30 cellular contexts compared by ENCODE assay signal in genomic region chr1:4622821-4623220, GRCh38. TPM values are rescaled to one million over a fixed set of nuclear protein-coding genes. Genes with fewer than 3 reads are reported as not detected.
"Had no signal": no experiment of that assay in that cellular context is flagged by ENCODE, and none has a peak within 500 bp of the region (broad histone marks: within the 10 kb centered on the region; RNA-seq: fewer than 3 reads in every experiment).

No MANE protein-coding gene starts in this region.

- H3K4me3 ChIP-seq: coronary artery, dorsolateral prefrontal cortex had no signal

- H3K27me3 ChIP-seq: brain microvascular endothelial cell, dorsolateral prefrontal cortex had no signal

- H3K27ac ChIP-seq: brain microvascular endothelial cell, coronary artery, dorsolateral prefrontal cortex, WERI-Rb-1 had no signal

- H3K9me3 Mint-ChIP-seq: activated B cell treated with CpG ODN at 0.5 μM for 24 hours; activated CD8-positive, alpha-beta T cell treated with anti-CD3 and anti-CD28 coated beads for 36 hours; activated T-cell treated with anti-CD3 and anti-CD28 coated beads, Interleukin-2, amount 50 U/mL, for 4 hours; activated T-helper 17 cell treated with anti-CD3 and anti-CD28 coated beads, Interleukin-2, amount 50 U/mL, for 72 hours; central memory CD8-positive, alpha-beta T cell; dendritic cell treated with granulocyte-macrophage colony-stimulating factor and Interleukin-4, amounts not matched to agents 40 ng/mL and 50 ng/mL, for 4 days; endodermal cell; T-helper 2 cell treated with Interferon-gamma antibody and Interleukin-4, amounts not matched to agents 5 μg/mL and 100 μg/mL, for 36 hours had no signal

- H3K36me3 Mint-ChIP-seq: activated naive CD8-positive, alpha-beta T cell had no signal

- DNase-seq: activated B cell treated with CpG ODN at 0.5 μM for 24 hours; activated CD4-positive, alpha-beta T cell treated with anti-CD3 and anti-CD28 coated beads for 48 hours; activated CD4-positive, alpha-beta T cell treated with anti-CD3 and anti-CD28 coated beads, Interleukin-2, amount 50 U/mL, for 1 hour; activated CD4-positive, alpha-beta T cell treated with anti-CD3 and anti-CD28 coated beads, Interleukin-2, amount 50 U/mL, for 48 hours; activated CD8-positive, alpha-beta memory T cell treated with anti-CD3 and anti-CD28 coated beads for 24 hours; activated CD8-positive, alpha-beta T cell treated with anti-CD3 and anti-CD28 coated beads for 36 hours; activated effector memory CD4-positive, alpha-beta T cell treated with Interleukin-2 at 50 U/mL for 16 hours; activated gamma-delta T cell treated with Interleukin-2 at 50 U/mL for 16 hours; activated naive CD4-positive, alpha-beta T cell treated with anti-CD3 and anti-CD28 coated beads, Interleukin-2, amount 50 U/mL, for 16 hours; activated naive CD4-positive, alpha-beta T cell treated with Interleukin-2 at 50 U/mL for 16 hours; activated T-cell treated with anti-CD3 and anti-CD28 coated beads, Interleukin-2, amount 50 U/mL, for 4 hours; amniotic stem cell; anterior cingulate cortex; brain microvascular endothelial cell; dorsolateral prefrontal cortex; effector memory CD4-positive, alpha-beta T cell; endodermal cell; foreskin fibroblast; T-helper 1 cell; T-helper 17 cell; T1000; WERI-Rb-1 had no signal

- H3K27me3 Mint-ChIP-seq: activated B cell treated with CpG ODN at 0.5 μM for 24 hours; activated CD8-positive, alpha-beta T cell treated with anti-CD3 and anti-CD28 coated beads for 36 hours; activated naive CD8-positive, alpha-beta T cell; activated T-helper 17 cell treated with anti-CD3 and anti-CD28 coated beads, Interleukin-2, amount 50 U/mL, for 72 hours; dendritic cell treated with granulocyte-macrophage colony-stimulating factor and Interleukin-4, amounts not matched to agents 40 ng/mL and 50 ng/mL, for 4 days had no signal

- H3K27ac Mint-ChIP-seq: activated B cell treated with CpG ODN at 0.5 μM for 24 hours; activated CD8-positive, alpha-beta T cell treated with anti-CD3 and anti-CD28 coated beads for 36 hours; activated naive CD8-positive, alpha-beta T cell; activated T-helper 17 cell treated with anti-CD3 and anti-CD28 coated beads, Interleukin-2, amount 50 U/mL, for 72 hours; dendritic cell treated with granulocyte-macrophage colony-stimulating factor and Interleukin-4, amounts not matched to agents 40 ng/mL and 50 ng/mL, for 4 days; endodermal cell; T-helper 17 cell; T-helper 2 cell treated with Interferon-gamma antibody and Interleukin-4, amounts not matched to agents 5 μg/mL and 100 μg/mL, for 36 hours had no signal

- H3K36me3 ChIP-seq: brain microvascular endothelial cell, WERI-Rb-1 had no signal

- H3K4me3 Mint-ChIP-seq: activated B cell treated with CpG ODN at 0.5 μM for 24 hours; activated CD8-positive, alpha-beta T cell treated with anti-CD3 and anti-CD28 coated beads for 36 hours; activated naive CD8-positive, alpha-beta T cell; activated T-cell treated with anti-CD3 and anti-CD28 coated beads, Interleukin-2, amount 50 U/mL, for 4 hours; activated T-helper 17 cell treated with anti-CD3 and anti-CD28 coated beads, Interleukin-2, amount 50 U/mL, for 72 hours; central memory CD8-positive, alpha-beta T cell; dendritic cell treated with granulocyte-macrophage colony-stimulating factor and Interleukin-4, amounts not matched to agents 40 ng/mL and 50 ng/mL, for 4 days; endodermal cell; T-helper 2 cell treated with Interferon-gamma antibody and Interleukin-4, amounts not matched to agents 5 μg/mL and 100 μg/mL, for 36 hours had no signal

- H3K4me1 Mint-ChIP-seq: activated B cell treated with CpG ODN at 0.5 μM for 24 hours; activated T-helper 17 cell treated with anti-CD3 and anti-CD28 coated beads, Interleukin-2, amount 50 U/mL, for 72 hours; central memory CD8-positive, alpha-beta T cell; endodermal cell; T-helper 17 cell had no signal

- ATAC-seq: activated CD4-positive, CD25-positive, alpha-beta regulatory T cell treated with anti-CD3 and anti-CD28 coated beads, Interleukin-2, amount 50 U/mL, for 24 hours; activated CD8-positive, alpha-beta T cell treated with anti-CD3 and anti-CD28 coated beads for 36 hours; activated T-cell treated with anti-CD3 and anti-CD28 coated beads, Interleukin-2, amount 50 U/mL, for 4 hours; activated T-helper 17 cell treated with anti-CD3 and anti-CD28 coated beads, Interleukin-2, amount 50 U/mL, for 72 hours; esophagus mucosa; T-helper 17 cell had no signal

RNA-seq across cellular contexts. Expression of gene AJAP1, which starts 31.6 kb away (rescaled TPM):
- total RNA-seq: activated B cell treated with CpG ODN at 0.5 μM for 24 hours; activated T-helper 17 cell treated with anti-CD3 and anti-CD28 coated beads, Interleukin-2, amount 50 U/mL, for 72 hours; T-helper 17 cell had no signal
